In genomic region chr1:4664095-4664494, GRCh38 we compare ENCODE assay signal across 32 cellular contexts. TPM values are rescaled to one million over a fixed set of nuclear protein-coding genes. Genes with fewer than 3 reads are reported as not detected.
"Had no signal": no experiment of that assay in that cellular context is flagged by ENCODE, and none has a peak within 500 bp of the region (broad histone marks: within the 10 kb centered on the region; RNA-seq: fewer than 3 reads in every experiment).

No MANE protein-coding gene starts in this region.

- H3K4me1 ChIP-seq: body of pancreas, breast epithelium, esophagus muscularis mucosa, gastroesophageal sphincter had no signal

- H3K27me3 ChIP-seq: body of pancreas had no signal

- DNase-seq: activated B cell treated with CpG ODN at 0.5 μM for 24 hours; activated CD4-positive, alpha-beta T cell treated with anti-CD3 and anti-CD28 coated beads for 48 hours; activated CD4-positive, alpha-beta T cell treated with anti-CD3 and anti-CD28 coated beads, Interleukin-2, amount 50 U/mL, for 1 hour; activated CD4-positive, alpha-beta T cell treated with anti-CD3 and anti-CD28 coated beads, Interleukin-2, amount 50 U/mL, for 48 hours; activated CD8-positive, alpha-beta memory T cell treated with anti-CD3 and anti-CD28 coated beads for 24 hours; activated CD8-positive, alpha-beta T cell treated with anti-CD3 and anti-CD28 coated beads for 36 hours; activated effector memory CD4-positive, alpha-beta T cell treated with anti-CD3 and anti-CD28 coated beads, Interleukin-2, amount 50 U/mL, for 16 hours; activated naive CD4-positive, alpha-beta T cell treated with anti-CD3 and anti-CD28 coated beads, Interleukin-2, amount 50 U/mL, for 16 hours; activated T-cell treated with anti-CD3 and anti-CD28 coated beads, Interleukin-2, amount 50 U/mL, for 1 hour; activated T-cell treated with anti-CD3 and anti-CD28 coated beads, Interleukin-2, amount 50 U/mL, for 48 hours; amniotic stem cell; aorta; body of pancreas; central memory CD4-positive, alpha-beta T cell; cerebellar nuclear complex; effector CD4-positive, alpha-beta T cell; effector memory CD8-positive, alpha-beta T cell; erythroblast; foreskin melanocyte; heart right ventricle; T-helper 1 cell; T-helper 17 cell; T1000; WERI-Rb-1 had no signal

- ATAC-seq: activated CD4-positive, CD25-positive, alpha-beta regulatory T cell treated with anti-CD3 and anti-CD28 coated beads, Interleukin-2, amount 50 U/mL, for 24 hours; activated CD8-positive, alpha-beta T cell treated with anti-CD3 and anti-CD28 coated beads for 36 hours; body of pancreas; effector memory CD8-positive, alpha-beta T cell; gastroesophageal sphincter; heart right ventricle; T-helper 17 cell had no signal

- H3K4me3 ChIP-seq: body of pancreas, breast epithelium, cardiac muscle cell, coronary artery, esophagus muscularis mucosa, gastroesophageal sphincter, heart right ventricle had no signal

- H3K27ac ChIP-seq: body of pancreas, breast epithelium, cardiac muscle cell, coronary artery, esophagus muscularis mucosa, gastroesophageal sphincter, heart right ventricle, WERI-Rb-1 had no signal

- H3K9me3 ChIP-seq: body of pancreas, breast epithelium, esophagus muscularis mucosa, gastroesophageal sphincter, heart right ventricle had no signal

- H3K36me3 ChIP-seq: breast epithelium, cardiac muscle cell, esophagus muscularis mucosa, gastroesophageal sphincter, heart right ventricle, WERI-Rb-1 had no signal

RNA-seq across cellular contexts. Expression of gene AJAP1, which starts 9.7 kb away (rescaled TPM):
- total RNA-seq: activated B cell treated with CpG ODN at 0.5 μM for 24 hours; activated T-helper 1 cell treated with anti-CD3 and anti-CD28 coated beads, Interleukin-12 subunit alpha, Interleukin-12 subunit beta, Interleukin-2, Interleukin-4 antibody, amounts not matched to agents 30 ng/mL and 10 ng/mL and 1 ng/mL, durations not matched to agents 14 hours and 24 hours and 36 hours; activated T-helper 2 cell treated with anti-CD3 and anti-CD28 coated beads, Interferon-gamma antibody, Interleukin-2, Interleukin-4, amounts not matched to agents 10 μg/mL and 5 μg/mL and 100 μg/mL, durations not matched to agents 14 hours and 24 hours and 36 hours; cardiac muscle cell; T-helper 17 cell had no signal
- polyA plus RNA-seq: aorta, cardiac muscle cell had no signal
